ENCODE assay signal across 8 cellular contexts in the genomic region with DNA sequence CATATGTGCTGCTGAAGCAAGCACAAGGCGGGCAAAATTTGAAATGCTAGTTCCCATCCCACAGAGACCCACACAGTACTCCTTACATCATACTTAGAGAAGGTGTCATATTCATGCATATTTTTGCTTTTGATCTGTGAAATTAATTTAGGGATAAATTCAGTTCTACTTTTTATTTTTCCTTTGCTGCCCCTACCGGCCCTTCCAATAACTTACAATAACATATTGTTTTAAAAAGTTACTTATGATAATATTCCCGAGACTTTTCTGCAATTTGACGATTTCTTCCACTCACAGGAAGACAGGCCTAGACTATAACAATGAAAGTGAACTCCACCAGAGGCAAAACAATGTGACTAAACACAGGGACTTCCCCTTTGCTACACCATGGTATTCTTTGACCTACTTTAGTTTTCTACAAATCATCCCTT. TPM values are rescaled to one million over a fixed set of nuclear protein-coding genes. Genes with fewer than 3 reads are reported as not detected.
A peak's percentile ranks its signal among the peaks of the same experiment; 100 is the strongest.
DNase-seq lines count a peak whose midpoint lies in the region; ATAC-seq, FAIRE-seq and TF ChIP-seq lines count a peak whose summit lies in the region.

No MANE protein-coding gene starts in this region.

- ATAC-seq in left lung, result peak; percentile 84

- no peak for TF ChIP-seq CTCF in left lung (IDR thresholded peaks at IDR 0.05)

- no peaks in the 10 kb centered on the region for H3K36me3 Mint-ChIP-seq in activated naive CD8-positive, alpha-beta T cell treated with anti-CD3 and anti-CD28 coated beads for 36 hours

- intact Hi-C loops in left lung (cut with DNase I), result loop anchor here in 1 of 2 donors (10.0 kb wide), 1 partner anchor 165 kb away; no protein-coding TSS in a partner anchor

- H3K9me3 Mint-ChIP-seq in activated naive CD8-positive, alpha-beta T cell treated with anti-CD3 and anti-CD28 coated beads for 36 hours, result no peaks in the 10 kb centered on the region

- H3K36me3 ChIP-seq in ACC112 (ENCODE audit: insufficient read depth, low read length) (no peaks in the 10 kb centered on the region), left lung (no peaks in the 10 kb centered on the region)

- H3K27me3 ChIP-seq in ACC112 (ENCODE audit: insufficient read depth, low read length), result no peaks in the 10 kb centered on the region
- H3K27me3 ChIP-seq in left lung, result no peaks in the 10 kb centered on the region

- no peak for DNase-seq in H54 (ENCODE audit: insufficient read length, low spot score)
- DNase-seq in activated naive CD8-positive, alpha-beta T cell treated with anti-CD3 and anti-CD28 coated beads for 36 hours, result no peak
- DNase-seq in left lung, result no peak
- DNase-seq in H4 (ENCODE audit: low spot score), result no peak
- DNase-seq in NCI-H2227 (lab: John Stamatoyannopoulos, UW; ENCODE audit: unreplicated experiment), result no peak
- DNase-seq in effector CD4-positive, alpha-beta T cell, result no peak
- DNase-seq in DMS53 treated with DMSO at 0.1 percent for 48 hours (lab: John Stamatoyannopoulos, UW; ENCODE audit: unreplicated experiment), result no peak

- no peak for TF ChIP-seq POLR2A in H54 (IDR thresholded peaks at IDR 0.05; ENCODE audit: low read depth, low read length)

- peaks cover 3% of the 10 kb centered on the region for H3K79me2 ChIP-seq in ACC112 (ENCODE audit: control insufficient read depth, insufficient read depth, low read length, unreplicated experiment)

- FAIRE-seq in H54 (lab: Jason Lieb, UNC), result peak; percentile 68

- H3K27ac ChIP-seq in ACC112 (ENCODE audit: low read depth, low read length), result peak overlapping the region; percentile 56
- peak overlapping the region; percentile 50 to 64 for H3K27ac ChIP-seq in left lung

- H3K4me1 Mint-ChIP-seq in activated naive CD8-positive, alpha-beta T cell treated with anti-CD3 and anti-CD28 coated beads for 36 hours, result peaks cover 43% of the 10 kb centered on the region

- H3K4me3 Mint-ChIP-seq in activated naive CD8-positive, alpha-beta T cell treated with anti-CD3 and anti-CD28 coated beads for 36 hours, result peak overlapping the region; percentile 32

- H3K9me3 ChIP-seq in left lung, result no peaks in the 10 kb centered on the region

- H3K27me3 Mint-ChIP-seq in activated naive CD8-positive, alpha-beta T cell treated with anti-CD3 and anti-CD28 coated beads for 36 hours, result no peaks in the 10 kb centered on the region

- H3K4me3 ChIP-seq in ACC112 (ENCODE audit: low read depth, low read length) (peak overlapping the region; percentile 18), left lung (no peak overlapping the region)

- H2AFZ ChIP-seq in ACC112 (ENCODE audit: low read length, unreplicated experiment), result no peak overlapping the region

- peak overlapping the region; percentile 78 for H3K27ac Mint-ChIP-seq in activated naive CD8-positive, alpha-beta T cell treated with anti-CD3 and anti-CD28 coated beads for 36 hours

- H3K4me1 ChIP-seq in ACC112 (ENCODE audit: control insufficient read depth, insufficient read depth, low read length, unreplicated experiment) (peaks cover 22% of the 10 kb centered on the region), left lung (peaks cover 21 to 37% of the 10 kb centered on the region in 2 donors)

RNA-seq across cellular contexts. Expression of a gene that starts 35.0 kb away (rescaled TPM):
- 1 to 10 TPM; 8.7 to 8.9 TPM for total RNA-seq in activated naive CD8-positive, alpha-beta T cell treated with anti-CD3 and anti-CD28 coated beads for 36 hours
- total RNA-seq in left lung, result 10 to 100 TPM; 20.5 to 52.1 TPM
- total RNA-seq in H4 (2014; rRNA removed; shearing (Covaris generic)), result 11.0 and 13.4 TPM in 2 replicates

RNA-seq across cellular contexts. Expression of a gene that starts 35.7 kb away (rescaled TPM):
- total RNA-seq in activated naive CD8-positive, alpha-beta T cell treated with anti-CD3 and anti-CD28 coated beads for 36 hours, result 10 to 100 TPM; 22.4 to 25.1 TPM
- total RNA-seq in left lung, result 10 to 100 TPM; 11.3 to 12.6 TPM
- 13.9 and 17.7 TPM in 2 replicates for total RNA-seq in H4 (2014; rRNA removed; shearing (Covaris generic))
